ENCODE assay signal across 33 cellular contexts in the genomic region with DNA sequence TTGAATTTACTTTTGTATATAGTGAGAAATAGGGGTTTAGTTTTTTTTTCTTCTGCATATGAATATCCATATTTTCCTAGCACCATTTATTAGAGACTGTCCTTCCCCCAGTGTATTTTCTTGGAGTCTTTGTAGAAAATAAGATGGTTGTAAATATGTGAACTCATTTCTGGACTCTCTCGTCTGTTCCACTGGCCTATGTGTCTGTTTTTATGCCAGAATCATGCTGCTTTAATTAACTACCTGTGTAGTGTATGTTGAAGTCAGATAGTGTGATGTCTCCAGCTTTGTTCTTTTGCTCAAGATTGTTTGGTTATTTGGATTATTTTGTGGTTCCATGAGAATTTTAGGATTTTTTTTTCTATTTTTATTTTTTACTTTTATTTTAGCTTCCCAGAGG.
"Had no signal": no experiment of that assay in that cellular context is flagged by ENCODE, and none has a peak within 500 bp of the region (broad histone marks: within the 10 kb centered on the region; RNA-seq: fewer than 3 reads in every experiment).

No MANE protein-coding gene starts in this region.

- DNase-seq: Karpas-422, Kasumi-1, MG63, MM.1S, MV-4-11, NCI-H1048, NCI-H1092, NCI-H1092 treated with DMSO at 0.1 percent for 48 hours, NCI-H1105, NCI-H1105 treated with DMSO at 0.1 percent for 48 hours, NCI-H1417, NCI-H1417 treated with DMSO at 0.1 percent for 48 hours, NCI-H1436, NCI-H1436 treated with DMSO at 0.1 percent for 48 hours, NCI-H146, NCI-H1694, NCI-H1694 treated with DMSO at 0.1 percent for 48 hours, NCI-H187, NCI-H187 treated with DMSO at 0.1 percent for 48 hours, NCI-H1930, NCI-H2029, NCI-H2029 treated with DMSO at 0.1 percent for 48 hours, NCI-H2081, NCI-H2081 treated with DMSO at 0.1 percent for 48 hours, NCI-H2107, NCI-H2171, NCI-H2171 treated with DMSO at 0.1 percent for 48 hours, NCI-H2227 treated with DMSO at 0.1 percent for 48 hours, NCI-H226, NCI-H345, NCI-H446, NCI-H446 treated with DMSO at 0.1 percent for 48 hours, NCI-H510A had no signal
